Comparison of ENCODE assay signal across 1 cellular context in the genomic region with DNA sequence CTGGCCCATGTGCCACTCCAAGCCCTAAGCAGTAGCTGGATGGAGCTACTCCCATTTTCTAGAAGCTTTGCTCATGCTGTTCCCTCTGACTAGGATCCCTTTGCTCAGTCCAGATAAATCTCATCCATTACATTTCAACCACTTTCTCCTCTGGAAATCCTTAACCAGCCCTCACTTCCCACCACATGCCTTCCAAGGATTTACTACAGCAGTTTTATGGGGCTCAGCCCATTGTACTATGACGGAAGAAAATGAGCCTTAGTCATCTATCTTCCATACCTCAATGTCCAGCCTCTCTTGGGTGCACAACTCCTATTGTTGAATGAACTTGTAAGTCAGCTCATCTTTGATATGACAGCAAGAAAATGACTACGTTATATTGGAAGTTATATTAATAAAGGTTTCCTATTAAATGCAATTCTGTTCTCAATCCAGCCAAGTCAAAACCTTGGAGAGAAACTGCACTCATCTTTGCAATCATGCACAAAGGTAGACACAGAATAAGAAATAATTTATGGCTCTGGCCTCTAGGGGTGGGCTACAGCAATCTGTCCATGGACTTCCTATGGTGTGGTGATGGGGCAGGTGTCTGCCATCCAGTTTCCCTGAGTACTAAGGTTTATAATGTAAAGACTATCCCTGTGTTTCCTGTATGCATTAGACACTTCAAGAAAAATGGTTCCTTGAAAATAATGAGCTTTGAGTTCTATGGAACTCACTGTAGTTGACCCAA.
TF ChIP-seq lines count a peak whose summit lies in the region.

No MANE protein-coding gene starts in this region.

TF ChIP-seq in endothelial cell of umbilical vein, 7 proteins besides CTCF, POLR2A, EP300 and RAD21:
- TF ChIP-seq MYC (IDR thresholded peaks at IDR 0.05; ENCODE audit: low read depth, low read length) (no peak), GATA2 (IDR thresholded peaks at IDR 0.05; ENCODE audit: insufficient read depth, insufficient read length, low read depth, low read length) (no peak), FOS (IDR thresholded peaks at IDR 0.05; ENCODE audit: borderline replicate concordance, insufficient read depth, low read length) (no peak), JUN (IDR thresholded peaks at IDR 0.05; ENCODE audit: borderline replicate concordance, insufficient read depth, insufficient read length, low read depth) (no peak), EZH2 (IDR thresholded peaks at IDR 0.05; ENCODE audit: borderline replicate concordance, low read depth, low read length, severe bottlenecking) (no peak), POLR2AphosphoS5 (IDR thresholded peaks at IDR 0.05; ENCODE audit: insufficient read depth, low read depth, low read length) (no peak)
- TF ChIP-seq, protein P1, sequence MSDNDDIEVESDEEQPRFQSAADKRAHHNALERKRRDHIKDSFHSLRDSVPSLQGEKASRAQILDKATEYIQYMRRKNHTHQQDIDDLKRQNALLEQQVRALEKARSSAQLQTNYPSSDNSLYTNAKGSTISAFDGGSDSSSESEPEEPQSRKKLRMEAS (IDR thresholded peaks at IDR 0.05; ENCODE audit: insufficient read depth, insufficient read length): no peak
